ENCODE assay signal across 1 cellular context in the genomic region with DNA sequence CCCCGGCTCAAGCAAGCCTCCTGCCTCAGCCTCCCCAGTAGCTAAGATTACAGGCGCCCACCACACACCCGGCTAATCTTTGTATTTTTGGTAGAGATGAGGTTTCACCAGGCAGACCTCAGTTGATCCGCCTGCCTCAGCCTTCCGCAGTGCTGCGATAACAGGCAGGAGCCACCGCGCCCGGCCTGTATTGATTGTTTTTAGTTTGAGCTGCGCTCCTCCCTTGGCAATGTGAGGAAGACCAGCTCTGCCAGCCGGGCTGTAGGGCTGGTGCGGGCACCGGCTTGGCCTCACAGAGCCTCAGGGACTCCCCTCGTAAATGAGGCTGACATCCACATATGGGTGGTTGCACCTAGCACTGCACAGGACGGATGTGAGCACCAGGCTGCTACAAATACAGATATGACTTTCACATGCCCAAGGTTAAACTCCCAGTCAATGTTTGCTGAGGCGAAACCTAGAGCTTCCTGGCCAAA.
TF ChIP-seq lines count a peak whose summit lies in the region.

No MANE protein-coding gene starts in this region.

TF ChIP-seq in GM23338, 12 proteins besides CTCF, POLR2A, EP300 and RAD21 (continued from another document):
- TF ChIP-seq, protein P1, sequence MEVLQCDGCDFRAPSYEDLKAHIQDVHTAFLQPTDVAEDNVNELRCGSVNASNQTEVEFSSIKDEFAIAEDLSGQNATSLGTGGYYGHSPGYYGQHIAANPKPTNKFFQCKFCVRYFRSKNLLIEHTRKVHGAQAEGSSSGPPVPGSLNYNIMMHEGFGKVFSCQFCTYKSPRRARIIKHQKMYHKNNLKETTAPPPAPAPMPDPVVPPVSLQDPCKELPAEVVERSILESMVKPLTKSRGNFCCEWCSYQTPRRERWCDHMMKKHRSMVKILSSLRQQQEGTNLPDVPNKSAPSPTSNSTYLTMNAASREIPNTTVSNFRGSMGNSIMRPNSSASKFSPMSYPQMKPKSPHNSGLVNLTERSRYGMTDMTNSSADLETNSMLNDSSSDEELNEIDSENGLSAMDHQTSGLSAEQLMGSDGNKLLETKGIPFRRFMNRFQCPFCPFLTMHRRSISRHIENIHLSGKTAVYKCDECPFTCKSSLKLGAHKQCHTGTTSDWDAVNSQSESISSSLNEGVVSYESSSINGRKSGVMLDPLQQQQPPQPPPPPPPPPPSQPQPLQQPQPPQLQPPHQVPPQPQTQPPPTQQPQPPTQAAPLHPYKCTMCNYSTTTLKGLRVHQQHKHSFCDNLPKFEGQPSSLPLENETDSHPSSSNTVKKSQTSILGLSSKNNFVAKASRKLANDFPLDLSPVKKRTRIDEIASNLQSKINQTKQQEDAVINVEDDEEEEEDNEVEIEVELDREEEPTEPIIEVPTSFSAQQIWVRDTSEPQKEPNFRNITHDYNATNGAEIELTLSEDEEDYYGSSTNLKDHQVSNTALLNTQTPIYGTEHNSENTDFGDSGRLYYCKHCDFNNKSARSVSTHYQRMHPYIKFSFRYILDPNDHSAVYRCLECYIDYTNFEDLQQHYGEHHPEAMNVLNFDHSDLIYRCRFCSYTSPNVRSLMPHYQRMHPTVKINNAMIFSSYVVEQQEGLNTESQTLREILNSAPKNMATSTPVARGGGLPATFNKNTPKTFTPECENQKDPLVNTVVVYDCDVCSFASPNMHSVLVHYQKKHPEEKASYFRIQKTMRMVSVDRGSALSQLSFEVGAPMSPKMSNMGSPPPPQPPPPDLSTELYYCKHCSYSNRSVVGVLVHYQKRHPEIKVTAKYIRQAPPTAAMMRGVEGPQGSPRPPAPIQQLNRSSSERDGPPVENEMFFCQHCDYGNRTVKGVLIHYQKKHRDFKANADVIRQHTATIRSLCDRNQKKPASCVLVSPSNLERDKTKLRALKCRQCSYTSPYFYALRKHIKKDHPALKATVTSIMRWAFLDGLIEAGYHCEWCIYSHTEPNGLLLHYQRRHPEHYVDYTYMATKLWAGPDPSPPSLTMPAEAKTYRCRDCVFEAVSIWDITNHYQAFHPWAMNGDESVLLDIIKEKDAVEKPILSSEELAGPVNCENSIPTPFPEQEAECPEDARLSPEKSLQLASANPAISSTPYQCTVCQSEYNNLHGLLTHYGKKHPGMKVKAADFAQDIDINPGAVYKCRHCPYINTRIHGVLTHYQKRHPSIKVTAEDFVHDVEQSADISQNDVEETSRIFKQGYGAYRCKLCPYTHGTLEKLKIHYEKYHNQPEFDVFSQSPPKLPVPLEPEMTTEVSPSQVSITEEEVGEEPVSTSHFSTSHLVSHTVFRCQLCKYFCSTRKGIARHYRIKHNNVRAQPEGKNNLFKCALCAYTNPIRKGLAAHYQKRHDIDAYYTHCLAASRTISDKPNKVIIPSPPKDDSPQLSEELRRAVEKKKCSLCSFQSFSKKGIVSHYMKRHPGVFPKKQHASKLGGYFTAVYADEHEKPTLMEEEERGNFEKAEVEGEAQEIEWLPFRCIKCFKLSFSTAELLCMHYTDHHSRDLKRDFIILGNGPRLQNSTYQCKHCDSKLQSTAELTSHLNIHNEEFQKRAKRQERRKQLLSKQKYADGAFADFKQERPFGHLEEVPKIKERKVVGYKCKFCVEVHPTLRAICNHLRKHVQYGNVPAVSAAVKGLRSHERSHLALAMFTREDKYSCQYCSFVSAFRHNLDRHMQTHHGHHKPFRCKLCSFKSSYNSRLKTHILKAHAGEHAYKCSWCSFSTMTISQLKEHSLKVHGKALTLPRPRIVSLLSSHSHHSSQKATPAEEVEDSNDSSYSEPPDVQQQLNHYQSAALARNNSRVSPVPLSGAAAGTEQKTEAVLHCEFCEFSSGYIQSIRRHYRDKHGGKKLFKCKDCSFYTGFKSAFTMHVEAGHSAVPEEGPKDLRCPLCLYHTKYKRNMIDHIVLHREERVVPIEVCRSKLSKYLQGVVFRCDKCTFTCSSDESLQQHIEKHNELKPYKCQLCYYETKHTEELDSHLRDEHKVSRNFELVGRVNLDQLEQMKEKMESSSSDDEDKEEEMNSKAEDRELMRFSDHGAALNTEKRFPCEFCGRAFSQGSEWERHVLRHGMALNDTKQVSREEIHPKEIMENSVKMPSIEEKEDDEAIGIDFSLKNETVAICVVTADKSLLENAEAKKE (CRISPR knock-in tag; IDR thresholded peaks at IDR 0.05) = no peak
- TF ChIP-seq STAT1 (IDR thresholded peaks at IDR 0.05; ENCODE audit: unreplicated experiment) (no peak), POLR2AphosphoS5 (IDR thresholded peaks at IDR 0.05; ENCODE audit: low read depth) (no peak), ZNF331 (CRISPR knock-in tag; IDR thresholded peaks at IDR 0.05; ENCODE audit: low read depth) (no peak), JUNB (IDR thresholded peaks at IDR 0.05; ENCODE audit: unreplicated experiment) (no peak), CREB1 (CRISPR knock-in tag; IDR thresholded peaks at IDR 0.05; ENCODE audit: low read depth) (no peak), EZH2 (IDR thresholded peaks at IDR 0.05; ENCODE audit: low read depth, unreplicated experiment) (no peak), ZNF114 (CRISPR knock-in tag; IDR thresholded peaks at IDR 0.05) (no peak), NANOG (IDR thresholded peaks at IDR 0.05; ENCODE audit: borderline replicate concordance) (no peak), EZH2phosphoT487 (IDR thresholded peaks at IDR 0.05; ENCODE audit: unreplicated experiment) (no peak)
- TF ChIP-seq, protein P2, sequence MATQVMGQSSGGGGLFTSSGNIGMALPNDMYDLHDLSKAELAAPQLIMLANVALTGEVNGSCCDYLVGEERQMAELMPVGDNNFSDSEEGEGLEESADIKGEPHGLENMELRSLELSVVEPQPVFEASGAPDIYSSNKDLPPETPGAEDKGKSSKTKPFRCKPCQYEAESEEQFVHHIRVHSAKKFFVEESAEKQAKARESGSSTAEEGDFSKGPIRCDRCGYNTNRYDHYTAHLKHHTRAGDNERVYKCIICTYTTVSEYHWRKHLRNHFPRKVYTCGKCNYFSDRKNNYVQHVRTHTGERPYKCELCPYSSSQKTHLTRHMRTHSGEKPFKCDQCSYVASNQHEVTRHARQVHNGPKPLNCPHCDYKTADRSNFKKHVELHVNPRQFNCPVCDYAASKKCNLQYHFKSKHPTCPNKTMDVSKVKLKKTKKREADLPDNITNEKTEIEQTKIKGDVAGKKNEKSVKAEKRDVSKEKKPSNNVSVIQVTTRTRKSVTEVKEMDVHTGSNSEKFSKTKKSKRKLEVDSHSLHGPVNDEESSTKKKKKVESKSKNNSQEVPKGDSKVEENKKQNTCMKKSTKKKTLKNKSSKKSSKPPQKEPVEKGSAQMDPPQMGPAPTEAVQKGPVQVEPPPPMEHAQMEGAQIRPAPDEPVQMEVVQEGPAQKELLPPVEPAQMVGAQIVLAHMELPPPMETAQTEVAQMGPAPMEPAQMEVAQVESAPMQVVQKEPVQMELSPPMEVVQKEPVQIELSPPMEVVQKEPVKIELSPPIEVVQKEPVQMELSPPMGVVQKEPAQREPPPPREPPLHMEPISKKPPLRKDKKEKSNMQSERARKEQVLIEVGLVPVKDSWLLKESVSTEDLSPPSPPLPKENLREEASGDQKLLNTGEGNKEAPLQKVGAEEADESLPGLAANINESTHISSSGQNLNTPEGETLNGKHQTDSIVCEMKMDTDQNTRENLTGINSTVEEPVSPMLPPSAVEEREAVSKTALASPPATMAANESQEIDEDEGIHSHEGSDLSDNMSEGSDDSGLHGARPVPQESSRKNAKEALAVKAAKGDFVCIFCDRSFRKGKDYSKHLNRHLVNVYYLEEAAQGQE (IDR thresholded peaks at IDR 0.05; ENCODE audit: unreplicated experiment) = no peak
